ENCODE assay signal across 1 cellular context in the genomic region with DNA sequence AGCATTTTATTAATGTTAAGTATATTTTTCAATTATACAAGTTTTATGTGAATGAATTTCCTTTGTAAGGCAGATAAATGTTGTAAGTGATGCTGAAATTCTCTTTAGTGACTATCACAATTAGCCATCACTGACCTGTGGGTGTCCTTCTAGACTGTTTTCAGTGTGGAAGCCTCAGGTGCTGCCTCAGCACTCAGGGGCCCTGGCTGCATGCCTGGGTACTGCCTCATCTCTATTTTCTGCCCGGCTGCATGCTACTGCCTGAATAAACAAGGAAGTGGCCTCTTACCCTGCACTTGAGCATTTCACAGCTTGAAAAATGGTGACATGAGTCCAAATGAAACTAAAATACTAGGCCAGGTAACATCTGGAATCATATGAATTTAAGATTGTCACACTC.
TF ChIP-seq lines count a peak whose summit lies in the region.

No MANE protein-coding gene starts in this region.

TF ChIP-seq in WTC11, 78 proteins besides CTCF, POLR2A, EP300 and RAD21 (continued from another document):
- TF ChIP-seq, protein P1, sequence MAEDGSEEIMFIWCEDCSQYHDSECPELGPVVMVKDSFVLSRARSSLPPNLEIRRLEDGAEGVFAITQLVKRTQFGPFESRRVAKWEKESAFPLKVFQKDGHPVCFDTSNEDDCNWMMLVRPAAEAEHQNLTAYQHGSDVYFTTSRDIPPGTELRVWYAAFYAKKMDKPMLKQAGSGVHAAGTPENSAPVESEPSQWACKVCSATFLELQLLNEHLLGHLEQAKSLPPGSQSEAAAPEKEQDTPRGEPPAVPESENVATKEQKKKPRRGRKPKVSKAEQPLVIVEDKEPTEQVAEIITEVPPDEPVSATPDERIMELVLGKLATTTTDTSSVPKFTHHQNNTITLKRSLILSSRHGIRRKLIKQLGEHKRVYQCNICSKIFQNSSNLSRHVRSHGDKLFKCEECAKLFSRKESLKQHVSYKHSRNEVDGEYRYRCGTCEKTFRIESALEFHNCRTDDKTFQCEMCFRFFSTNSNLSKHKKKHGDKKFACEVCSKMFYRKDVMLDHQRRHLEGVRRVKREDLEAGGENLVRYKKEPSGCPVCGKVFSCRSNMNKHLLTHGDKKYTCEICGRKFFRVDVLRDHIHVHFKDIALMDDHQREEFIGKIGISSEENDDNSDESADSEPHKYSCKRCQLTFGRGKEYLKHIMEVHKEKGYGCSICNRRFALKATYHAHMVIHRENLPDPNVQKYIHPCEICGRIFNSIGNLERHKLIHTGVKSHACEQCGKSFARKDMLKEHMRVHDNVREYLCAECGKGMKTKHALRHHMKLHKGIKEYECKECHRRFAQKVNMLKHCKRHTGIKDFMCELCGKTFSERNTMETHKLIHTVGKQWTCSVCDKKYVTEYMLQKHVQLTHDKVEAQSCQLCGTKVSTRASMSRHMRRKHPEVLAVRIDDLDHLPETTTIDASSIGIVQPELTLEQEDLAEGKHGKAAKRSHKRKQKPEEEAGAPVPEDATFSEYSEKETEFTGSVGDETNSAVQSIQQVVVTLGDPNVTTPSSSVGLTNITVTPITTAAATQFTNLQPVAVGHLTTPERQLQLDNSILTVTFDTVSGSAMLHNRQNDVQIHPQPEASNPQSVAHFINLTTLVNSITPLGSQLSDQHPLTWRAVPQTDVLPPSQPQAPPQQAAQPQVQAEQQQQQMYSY (CRISPR knock-in tag; IDR thresholded peaks at IDR 0.05): no peak
